ENCODE assay signal across 8 cellular contexts in the genomic region with DNA sequence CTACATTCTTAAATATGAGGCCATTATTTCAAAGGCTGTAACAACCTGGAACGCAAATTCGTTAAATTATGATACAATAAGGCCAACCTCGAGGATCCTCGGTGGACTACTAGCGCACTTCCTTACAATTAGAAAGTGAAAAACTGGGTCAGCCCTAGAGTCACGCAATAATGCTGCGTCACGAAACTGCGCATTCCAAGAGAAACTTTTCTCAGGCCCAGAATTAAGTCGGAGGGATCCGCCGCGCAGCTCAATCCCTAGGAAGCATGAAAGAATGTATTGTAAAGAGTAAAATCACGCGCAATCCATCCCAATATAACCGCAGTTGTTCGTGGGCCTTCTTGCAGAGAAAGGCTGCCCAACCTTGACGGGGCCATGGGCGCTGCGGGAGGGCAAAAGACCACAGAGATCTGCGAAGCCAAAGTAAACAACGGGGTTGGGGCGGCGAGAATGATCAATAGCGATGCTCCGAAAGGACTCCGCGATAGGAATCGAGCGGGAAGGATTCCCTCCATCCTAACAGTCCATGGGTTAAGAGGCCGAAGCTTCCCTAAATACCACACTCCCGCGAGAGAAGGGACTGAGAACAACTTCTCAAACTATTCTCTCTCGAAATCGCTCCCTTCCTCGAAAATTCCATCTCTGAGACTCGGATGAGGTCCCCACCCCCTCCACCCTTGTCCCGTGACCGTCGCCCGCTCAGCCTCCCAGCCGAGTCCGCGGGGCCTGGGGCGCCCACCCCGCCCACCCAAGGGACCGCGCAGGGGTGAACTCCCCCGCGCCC. TPM values are rescaled to one million over a fixed set of nuclear protein-coding genes. Genes with fewer than 3 reads are reported as not detected.
DNase-seq lines count a peak whose midpoint lies in the region; ATAC-seq and TF ChIP-seq lines count a peak whose summit lies in the region.

No MANE protein-coding gene starts in this region.

- peaks cover 21% of the 10 kb centered on the region for H3K4me1 Mint-ChIP-seq in MCF 10A (ENCODE audit: insufficient read depth, unreplicated experiment)

- BruUV-seq in MCF 10A (replicated peaks; lab: Mats Ljungman, UMichigan) = no TSS peak

- DNase-seq in ELR (ENCODE audit: low read depth) = peak; percentile 90
- peak; percentile 7 for DNase-seq in HPDE6-E6E7 (ENCODE audit: extremely low spot score)
- peak; percentile 17 for DNase-seq in T1000 (lab: John Stamatoyannopoulos, UW)
- DNase-seq in MCF 10A (ENCODE audit: unreplicated experiment) = peak; percentile 87
- peak; percentile 82 for DNase-seq in retina

- H3K36me3 ChIP-seq in iPS-15b (ENCODE audit: control insufficient read depth, insufficient read depth, low read length) = no peaks in the 10 kb centered on the region

- intact Hi-C loops in MCF 10A (cut with micrococcal nuclease) = loop anchor here (1.0 to 10.0 kb wide), 7 partner anchors 17 to 391 kb away; partner anchors contain the start of gene CCDC169

- H3K36me3 Mint-ChIP-seq in MCF 10A (ENCODE audit: insufficient read depth, unreplicated experiment) = peaks cover 9% of the 10 kb centered on the region

- peak overlapping the region; percentile 92 for H3K9ac ChIP-seq in iPS-15b (ENCODE audit: low read depth, low read length)

- no peak for TF ChIP-seq CTCF in MCF 10A (IDR thresholded peaks at IDR 0.05; ENCODE audit: unreplicated experiment)

- peak overlapping the region; percentile 82 for H3K4me3 Mint-ChIP-seq in MCF 10A (ENCODE audit: unreplicated experiment)

- H3K4me3 ChIP-seq in iPS-15b (ENCODE audit: low read depth, low read length) = peak overlapping the region; percentile 88

- no peaks in the 10 kb centered on the region for H3K9me3 ChIP-seq in iPS-15b (ENCODE audit: control insufficient read depth, insufficient read depth, low read length)

- CTCF ChIA-PET in MCF 10A (lab: Yijun Ruan, JAX) = interaction anchor here (0.7 to 4.6 kb wide), 12 partner anchors 8 to 423 kb away, joined by 3 to 50 read pairs (median 4); no protein-coding TSS in a partner anchor

- POLR2A ChIA-PET in MCF 10A (lab: Yijun Ruan, JAX) = interaction anchor here (0.6 to 4.4 kb wide), 23 partner anchors 9 to 1301 kb away, joined by 3 to 20 read pairs (median 5); partner anchors contain the start of genes CCDC169, EXOSC8 and SUPT20H

- H3K27ac Mint-ChIP-seq in MCF 10A (ENCODE audit: low read depth, unreplicated experiment) = peak overlapping the region; percentile 97

- peaks cover 14% of the 10 kb centered on the region for H3K4me1 ChIP-seq in iPS-15b (ENCODE audit: control insufficient read depth, insufficient read depth, low read length)

- H3K27me3 Mint-ChIP-seq in MCF 10A (ENCODE audit: insufficient read depth, unreplicated experiment) = no peaks in the 10 kb centered on the region

- no peaks in the 10 kb centered on the region for H3K27me3 ChIP-seq in iPS-15b (ENCODE audit: control insufficient read depth, insufficient read depth, low read length)

- H3K9me3 Mint-ChIP-seq in MCF 10A (ENCODE audit: unreplicated experiment) = no peaks in the 10 kb centered on the region

- ATAC-seq in HG03095 (IDR thresholded peaks at IDR 0.05; ENCODE audit: unreplicated experiment) = no peak
- no peak for ATAC-seq in GM18858 (IDR thresholded peaks at IDR 0.05; ENCODE audit: unreplicated experiment)

RNA-seq across cellular contexts. Expression of gene SPART, which starts 0.6 kb away (rescaled TPM):
- total RNA-seq in MCF 10A (2022) = 83.1 and 100.0 TPM in 2 replicates

RNA-seq across cellular contexts. Expression of gene CCDC169, which starts 48.0 kb away (rescaled TPM):
- 5.7 and 5.9 TPM in 2 replicates for total RNA-seq in MCF 10A (2022)

Comparison
In these comparisons a context has a peak if more than half of its experiments do, and no peak if none do; other contexts are left out.
1. DNase-seq: peak in every context shown above with its lines; median percentile 90 in ELR; 87 in MCF 10A; 82 in retina; 17 in T1000; 7 in HPDE6-E6E7.